ENCODE assay signal across 8 cellular contexts in the genomic region with DNA sequence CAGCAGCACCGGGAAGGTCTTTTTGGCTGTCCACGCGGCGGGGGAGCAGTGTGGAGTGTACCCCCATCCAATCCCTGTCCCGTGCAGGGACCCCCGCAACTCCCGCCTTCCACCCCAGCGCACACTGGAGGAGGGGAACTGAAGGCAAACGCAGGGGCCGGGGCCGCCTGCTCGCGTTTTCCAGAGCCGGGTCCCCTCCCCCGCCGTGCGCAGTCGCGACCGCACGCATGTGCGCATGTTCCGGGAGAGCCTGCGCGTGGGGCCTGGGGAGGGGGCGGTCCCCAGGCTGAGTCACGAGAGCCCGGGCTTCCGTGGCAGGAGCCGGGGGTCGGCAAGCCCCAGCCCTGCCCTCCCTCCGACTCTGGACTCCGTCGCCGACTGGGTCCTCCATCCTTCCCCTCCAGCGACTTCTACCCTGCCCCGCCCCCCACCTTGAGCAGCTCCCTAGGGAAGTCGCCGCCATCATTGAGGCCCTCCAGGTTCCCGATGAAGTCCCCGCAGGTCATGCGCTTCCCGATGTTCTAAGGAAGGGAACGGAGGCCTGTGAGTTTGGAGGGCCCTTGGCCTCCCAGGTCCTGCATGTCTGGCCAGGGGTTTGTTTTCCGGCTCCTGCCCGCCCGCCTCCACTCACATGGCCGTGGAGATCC. TPM values are rescaled to one million over a fixed set of nuclear protein-coding genes. Genes with fewer than 3 reads are reported as not detected.
DNase-seq lines count a peak whose midpoint lies in the region; FAIRE-seq and TF ChIP-seq lines count a peak whose summit lies in the region.

No MANE protein-coding gene starts in this region.

- H3K4me1 Mint-ChIP-seq in activated T-helper 1 cell treated with anti-CD3 and anti-CD28 coated beads, Interleukin-12 subunit alpha, Interleukin-12 subunit beta, Interleukin-2, Interleukin-4 antibody, amounts not matched to agents 30 ng/mL and 10 ng/mL and 1 ng/mL, durations not matched to agents 14 hours and 24 hours and 36 hours (ENCODE audit: low read depth) = peaks cover 52% of the 10 kb centered on the region

- intact Hi-C loops in activated T-helper 1 cell treated with anti-CD3 and anti-CD28 coated beads, Interleukin-12 subunit alpha, Interleukin-12 subunit beta, Interleukin-2, Interleukin-4 antibody, amounts not matched to agents 30 ng/mL and 10 ng/mL and 1 ng/mL, durations not matched to agents 14 hours and 24 hours and 36 hours (cut with micrococcal nuclease) = no loop called here
- intact Hi-C loops in left ventricle myocardium inferior (cut with micrococcal nuclease) = no loop called here

- H3K9me3 ChIP-seq in left ventricle myocardium inferior (replicated peaks) = no peaks in the 10 kb centered on the region

- no peak for FAIRE-seq in GM12891 (lab: Jason Lieb, UNC)

- H3K27me3 ChIP-seq in left ventricle myocardium inferior (ENCODE audit: low read depth) = peaks cover 86% of the 10 kb centered on the region

- no peak for TF ChIP-seq CTCF in left ventricle myocardium inferior (IDR thresholded peaks at IDR 0.05; ENCODE audit: borderline replicate concordance)

- H3K4me3 Mint-ChIP-seq in activated T-helper 1 cell treated with anti-CD3 and anti-CD28 coated beads, Interleukin-12 subunit alpha, Interleukin-12 subunit beta, Interleukin-2, Interleukin-4 antibody, amounts not matched to agents 30 ng/mL and 10 ng/mL and 1 ng/mL, durations not matched to agents 14 hours and 24 hours and 36 hours = peak overlapping the region; percentile 81

- H3K27ac ChIP-seq in left ventricle myocardium inferior (replicated peaks) = no peak overlapping the region

- 0 out of 2 replicates have a peak, but pooled peaks have one; percentile 2 for TF ChIP-seq POLR2A in GM12891 (IDR thresholded peaks at IDR 0.05; ENCODE audit: low read depth, low read length)

- peak overlapping the region; percentile 60 for H3K4me3 ChIP-seq in left ventricle myocardium inferior
- H3K4me3 ChIP-seq in skeletal muscle cell (ENCODE audit: low read depth, low read length) = peak overlapping the region; percentile 55

- no peaks in the 10 kb centered on the region for H3K36me3 ChIP-seq in left ventricle myocardium inferior

- H3K36me3 Mint-ChIP-seq in activated T-helper 1 cell treated with anti-CD3 and anti-CD28 coated beads, Interleukin-12 subunit alpha, Interleukin-12 subunit beta, Interleukin-2, Interleukin-4 antibody, amounts not matched to agents 30 ng/mL and 10 ng/mL and 1 ng/mL, durations not matched to agents 14 hours and 24 hours and 36 hours (ENCODE audit: low read depth) = peaks cover 3% of the 10 kb centered on the region

- DNase-seq in GM12891 (ENCODE audit: insufficient read length, low spot score) (peak; percentile 45), left ventricle myocardium inferior (no peak), skeletal muscle cell (ENCODE audit: low read depth) (no peak), COLO668 (lab: John Stamatoyannopoulos, UW; ENCODE audit: unreplicated experiment) (no peak), NOMO-1 (lab: John Stamatoyannopoulos, UW; ENCODE audit: unreplicated experiment in 2 of 2) (no peak), activated gamma-delta T cell (lab: John Stamatoyannopoulos, UW) (no peak), KG1 (lab: John Stamatoyannopoulos, UW) (no peak)
- DNase-seq in activated T-helper 1 cell treated with anti-CD3 and anti-CD28 coated beads, Interleukin-12 subunit alpha, Interleukin-12 subunit beta, Interleukin-2, Interleukin-4 antibody, amounts not matched to agents 30 ng/mL and 10 ng/mL and 1 ng/mL, durations not matched to agents 14 hours and 24 hours and 36 hours (ENCODE audit: low spot score) = peak; percentile 59

- H3K27ac Mint-ChIP-seq in activated T-helper 1 cell treated with anti-CD3 and anti-CD28 coated beads, Interleukin-12 subunit alpha, Interleukin-12 subunit beta, Interleukin-2, Interleukin-4 antibody, amounts not matched to agents 30 ng/mL and 10 ng/mL and 1 ng/mL, durations not matched to agents 14 hours and 24 hours and 36 hours = peak overlapping the region; percentile 70

- peaks cover 26% of the 10 kb centered on the region for H3K27me3 Mint-ChIP-seq in activated T-helper 1 cell treated with anti-CD3 and anti-CD28 coated beads, Interleukin-12 subunit alpha, Interleukin-12 subunit beta, Interleukin-2, Interleukin-4 antibody, amounts not matched to agents 30 ng/mL and 10 ng/mL and 1 ng/mL, durations not matched to agents 14 hours and 24 hours and 36 hours (ENCODE audit: insufficient read depth)

- no peaks in the 10 kb centered on the region for H3K9me3 Mint-ChIP-seq in activated T-helper 1 cell treated with anti-CD3 and anti-CD28 coated beads, Interleukin-12 subunit alpha, Interleukin-12 subunit beta, Interleukin-2, Interleukin-4 antibody, amounts not matched to agents 30 ng/mL and 10 ng/mL and 1 ng/mL, durations not matched to agents 14 hours and 24 hours and 36 hours

- H3K4me1 ChIP-seq in left ventricle myocardium inferior = peaks cover 22% of the 10 kb centered on the region

TF ChIP-seq in GM12891, 5 proteins besides CTCF, POLR2A, EP300 and RAD21:
- TF ChIP-seq PAX5 (IDR thresholded peaks at IDR 0.05; ENCODE audit: insufficient read depth, low read length, severe bottlenecking) (no peak), POLR2AphosphoS5 (IDR thresholded peaks at IDR 0.05; ENCODE audit: low read depth, low read length) (no peak), SPI1 (IDR thresholded peaks at IDR 0.05; ENCODE audit: low read depth, low read length) (no peak), TAF1 (IDR thresholded peaks at IDR 0.05; ENCODE audit: low read depth, low read length) (no peak), POU2F2 (IDR thresholded peaks at IDR 0.05; ENCODE audit: low read depth, low read length) (no peak)

RNA-seq across cellular contexts. Expression of gene PSD, which starts 8.0 kb away (rescaled TPM):
- 2.7 TPM for polyA plus RNA-seq in GM12891 (2012; ENCODE audit: low read depth, missing spikeins)
- total RNA-seq in activated T-helper 1 cell treated with anti-CD3 and anti-CD28 coated beads, Interleukin-12 subunit alpha, Interleukin-12 subunit beta, Interleukin-2, Interleukin-4 antibody, amounts not matched to agents 30 ng/mL and 10 ng/mL and 1 ng/mL, durations not matched to agents 14 hours and 24 hours and 36 hours = 9.9 and 10.6 TPM in 2 replicates
- 0.93 TPM for total RNA-seq in left ventricle myocardium inferior

RNA-seq across cellular contexts. Expression of gene FBXL15, which starts 10.1 kb away (rescaled TPM):
- polyA plus RNA-seq in GM12891 (2012; ENCODE audit: low read depth, missing spikeins) = 8.4 TPM
- total RNA-seq in activated T-helper 1 cell treated with anti-CD3 and anti-CD28 coated beads, Interleukin-12 subunit alpha, Interleukin-12 subunit beta, Interleukin-2, Interleukin-4 antibody, amounts not matched to agents 30 ng/mL and 10 ng/mL and 1 ng/mL, durations not matched to agents 14 hours and 24 hours and 36 hours = 14.5 and 18.5 TPM in 2 replicates
- total RNA-seq in left ventricle myocardium inferior = 12.3 TPM

RNA-seq across cellular contexts. Expression of gene NFKB2, which starts 15.0 kb away (rescaled TPM):
- 125 TPM for polyA plus RNA-seq in GM12891 (2012; ENCODE audit: low read depth, missing spikeins)
- 307 and 322 TPM in 2 replicates for total RNA-seq in activated T-helper 1 cell treated with anti-CD3 and anti-CD28 coated beads, Interleukin-12 subunit alpha, Interleukin-12 subunit beta, Interleukin-2, Interleukin-4 antibody, amounts not matched to agents 30 ng/mL and 10 ng/mL and 1 ng/mL, durations not matched to agents 14 hours and 24 hours and 36 hours
- total RNA-seq in left ventricle myocardium inferior = 11.0 TPM

RNA-seq across cellular contexts. Expression of gene CUEDC2, which starts 21.8 kb away (rescaled TPM):
- polyA plus RNA-seq in GM12891 (2012; ENCODE audit: low read depth, missing spikeins) = 78.9 TPM
- 59.0 and 59.4 TPM in 2 replicates for total RNA-seq in activated T-helper 1 cell treated with anti-CD3 and anti-CD28 coated beads, Interleukin-12 subunit alpha, Interleukin-12 subunit beta, Interleukin-2, Interleukin-4 antibody, amounts not matched to agents 30 ng/mL and 10 ng/mL and 1 ng/mL, durations not matched to agents 14 hours and 24 hours and 36 hours
- 72.3 TPM for total RNA-seq in left ventricle myocardium inferior

RNA-seq across cellular contexts. Expression of gene C10orf95, which starts 40.8 kb away (rescaled TPM):
- 0.59 TPM for polyA plus RNA-seq in GM12891 (2012; ENCODE audit: low read depth, missing spikeins)
- 0.29 and 0.37 TPM in 2 replicates for total RNA-seq in activated T-helper 1 cell treated with anti-CD3 and anti-CD28 coated beads, Interleukin-12 subunit alpha, Interleukin-12 subunit beta, Interleukin-2, Interleukin-4 antibody, amounts not matched to agents 30 ng/mL and 10 ng/mL and 1 ng/mL, durations not matched to agents 14 hours and 24 hours and 36 hours
- not detected for total RNA-seq in left ventricle myocardium inferior

Comparison
In these comparisons a context has a peak if more than half of its experiments do, and no peak if none do; other contexts are left out.
1. DNase-seq: peak in GM12891 (single experiment) and activated T-helper 1 cell treated with anti-CD3 and anti-CD28 coated beads, Interleukin-12 subunit alpha, Interleukin-12 subunit beta, Interleukin-2, Interleukin-4 antibody, amounts not matched to agents 30 ng/mL and 10 ng/mL and 1 ng/mL, durations not matched to agents 14 hours and 24 hours and 36 hours (single experiment); none in left ventricle myocardium inferior (single experiment), skeletal muscle cell (single experiment), COLO668 (single experiment), NOMO-1 (0 of 2), activated gamma-delta T cell (single experiment) and KG1 (single experiment).
2. RNA of gene NFKB2, which starts 15.0 kb away (total RNA-seq): 307 to 322 TPM in activated T-helper 1 cell treated with anti-CD3 and anti-CD28 coated beads, Interleukin-12 subunit alpha, Interleukin-12 subunit beta, Interleukin-2, Interleukin-4 antibody, amounts not matched to agents 30 ng/mL and 10 ng/mL and 1 ng/mL, durations not matched to agents 14 hours and 24 hours and 36 hours; 11.0 TPM in left ventricle myocardium inferior (single experiment); every median in the first group is over 10 times any median in the second.